ENCODE assay signal across 15 cellular contexts in genomic region chr12:76237086-76237701, GRCh38.
DNase-seq lines count a peak whose midpoint lies in the region; ATAC-seq, FAIRE-seq and TF ChIP-seq lines count a peak whose summit lies in the region.
"Had no signal": no experiment of that assay in that cellular context is flagged by ENCODE, and none has a peak within 500 bp of the region (broad histone marks: within the 10 kb centered on the region; RNA-seq: fewer than 3 reads in every experiment).

No MANE protein-coding gene starts in this region.

- no peaks in the 10 kb centered on the region for H3K9me2 ChIP-seq in HCT116 (ENCODE audit: insufficient read depth)

- H3K9me3 ChIP-seq in HCT116 (ENCODE audit: control insufficient read depth in 1 of 2, insufficient read depth in 1 of 2, low read depth in 1 of 2, low read length in 2 of 2), result no peaks in the 10 kb centered on the region
- H3K9me3 ChIP-seq in RWPE2 (ENCODE audit: severe bottlenecking), result no peaks in the 10 kb centered on the region
- no peaks in the 10 kb centered on the region for H3K9me3 ChIP-seq in endothelial cell of umbilical vein (replicated peaks; ENCODE audit: control insufficient read depth, insufficient read depth, low read length)
- H3K9me3 ChIP-seq: SJCRH30 had no signal

- H3K9me1 ChIP-seq in endothelial cell of umbilical vein (replicated peaks; ENCODE audit: control insufficient read depth, extremely low read depth, insufficient read depth, low read length), result no peaks in the 10 kb centered on the region

- H3K4me3 ChIP-seq in HCT116 (replicated peaks in 1 of 2; ENCODE audit: low read depth in 1 of 2, low read length in 2 of 2) (no peak overlapping the region), RWPE2 (ENCODE audit: severe bottlenecking) (no peak overlapping the region), endothelial cell of umbilical vein (replicated peaks in 1 of 3; ENCODE audit: insufficient read depth in 1 of 3, low read depth in 1 of 3, low read length in 3 of 3) (no peak overlapping the region)
- H3K4me3 ChIP-seq: SJCRH30 had no signal

- no peak overlapping the region for H3K9ac ChIP-seq in HCT116 (ENCODE audit: low read length)
- no peak overlapping the region for H3K9ac ChIP-seq in endothelial cell of umbilical vein (replicated peaks; ENCODE audit: extremely low read depth, insufficient read depth, low read length)
- H3K9ac ChIP-seq: KMS-11 had no signal

- no peak for TF ChIP-seq RAD21 in HCT116 (IDR thresholded peaks at IDR 0.05; ENCODE audit: low read depth)

- H3K4me3 Mint-ChIP-seq in endothelial cell (ENCODE audit: unreplicated experiment), result no peak overlapping the region
- H3K4me3 Mint-ChIP-seq: CD14-positive monocyte had no signal

- TF ChIP-seq CTCF in HCT116 (IDR thresholded peaks at IDR 0.05 in 2 of 3, conservative IDR thresholded peaks at IDR 0.05 in 1 of 3; ENCODE audit: borderline replicate concordance in 1 of 3, insufficient read depth in 1 of 3, low read depth in 2 of 3, low read length in 2 of 3), result no peak
- no peak for TF ChIP-seq CTCF in RWPE2 (IDR thresholded peaks at IDR 0.05; ENCODE audit: poor library complexity, severe bottlenecking)
- TF ChIP-seq CTCF in endothelial cell of umbilical vein (IDR thresholded peaks at IDR 0.05; ENCODE audit: extremely low read depth in 1 of 2, insufficient read depth in 1 of 2, low read depth in 1 of 2, low read length in 2 of 2), result no peak
- TF ChIP-seq CTCF in endothelial cell (IDR thresholded peaks at IDR 0.05; ENCODE audit: unreplicated experiment), result no peak

- CTCF ChIA-PET in HCT116 (lab: Charles Lee), result no interaction called here
- CTCF ChIA-PET in endothelial cell of umbilical vein (lab: Charles Lee), result interaction anchor here (1.0 to 2.5 kb wide), 6 partner anchors 11 to 54 kb away, joined by 3 to 10 read pairs (median 4); no protein-coding TSS in a partner anchor

- ATAC-seq in HCT116 (peak; percentile 36; the same call in 1 of the 2 replicates), RWPE2 (ENCODE audit: low read depth) (peak; percentile 7; the same call in 2 of the 3 replicates), HG02981 (IDR thresholded peaks at IDR 0.05; ENCODE audit: unreplicated experiment) (no peak)

- RAD21 ChIA-PET in HCT116 (lab: Charles Lee; ENCODE audit: low non-redundant PET in 1 of 2, low total read pairs in 2 of 2, uncharacterized antibody in 2 of 2, unreplicated experiment in 2 of 2), result no interaction called here

- H3K9me3 Mint-ChIP-seq in endothelial cell (ENCODE audit: unreplicated experiment), result no peaks in the 10 kb centered on the region

- H3K4me1 Mint-ChIP-seq in endothelial cell (ENCODE audit: unreplicated experiment), result no peaks in the 10 kb centered on the region
- H3K4me1 Mint-ChIP-seq: CD14-positive monocyte had no signal

- no peak overlapping the region for H3K27ac Mint-ChIP-seq in endothelial cell (ENCODE audit: unreplicated experiment)
- H3K27ac Mint-ChIP-seq: CD14-positive monocyte had no signal

- no peak for TF ChIP-seq POLR2A in HCT116 (IDR thresholded peaks at IDR 0.05; ENCODE audit: borderline replicate concordance, extremely low read depth, insufficient read depth, insufficient read length)
- no peak for TF ChIP-seq POLR2A in endothelial cell of umbilical vein (IDR thresholded peaks at IDR 0.05; ENCODE audit: low read depth, low read length)

- H3K79me2 ChIP-seq in HCT116 (ENCODE audit: insufficient read depth, low read length) (no peaks in the 10 kb centered on the region), endothelial cell of umbilical vein (ENCODE audit: control insufficient read depth, insufficient read depth, low read length) (no peaks in the 10 kb centered on the region)

- FAIRE-seq in endothelial cell of umbilical vein (lab: Jason Lieb, UNC) (no peak), RCC 7860 (lab: Jason Lieb, UNC) (no peak)

- no peaks in the 10 kb centered on the region for H3K27me3 ChIP-seq in HCT116 (ENCODE audit: insufficient read depth, low read length)
- no peaks in the 10 kb centered on the region for H3K27me3 ChIP-seq in RWPE2 (ENCODE audit: insufficient read depth, poor library complexity, severe bottlenecking)
- H3K27me3 ChIP-seq in endothelial cell of umbilical vein (ENCODE audit: control insufficient read depth in 2 of 2, insufficient read depth in 2 of 2, low read length in 2 of 2), result no peaks in the 10 kb centered on the region
- H3K27me3 ChIP-seq: SJCRH30 had no signal

- intact Hi-C loops in HCT116 (cut with micrococcal nuclease), result no loop called here
- intact Hi-C loops in endothelial cell of umbilical vein (cut with micrococcal nuclease), result loop anchor here (10.0 kb wide), 1 partner anchor 218 kb away; no protein-coding TSS in a partner anchor

- dilution Hi-C loops in endothelial cell of umbilical vein (cut with MboI; ENCODE audit: extremely low pct_ligation_motif_present, low sequenced_read_pairs), result no loop called here

- H3K4me1 ChIP-seq in HCT116 (ENCODE audit: control insufficient read depth in 1 of 2, insufficient read depth in 2 of 2, low read length in 2 of 2), result peaks cover 7 to 16% of the 10 kb centered on the region in 2 experiments; a peak in 3 of 4 replicates
- H3K4me1 ChIP-seq in RWPE2 (ENCODE audit: insufficient read depth, poor library complexity, severe bottlenecking), result peaks cover 25% of the 10 kb centered on the region
- peaks cover 17% of the 10 kb centered on the region for H3K4me1 ChIP-seq in endothelial cell of umbilical vein (ENCODE audit: control insufficient read depth, extremely low read depth, insufficient read depth, low read length)
- H3K4me1 ChIP-seq: SJCRH30 had no signal

- H3K36me3 ChIP-seq in HCT116 (ENCODE audit: control insufficient read depth in 1 of 2, insufficient read depth in 2 of 2, low read length in 2 of 2), result no peaks in the 10 kb centered on the region
- no peaks in the 10 kb centered on the region for H3K36me3 ChIP-seq in RWPE2 (ENCODE audit: low read depth)
- no peaks in the 10 kb centered on the region for H3K36me3 ChIP-seq in endothelial cell of umbilical vein (ENCODE audit: control insufficient read depth in 2 of 2, extremely low read depth in 1 of 2, insufficient read depth in 2 of 2, low read length in 2 of 2)
- H3K36me3 ChIP-seq: SJCRH30 had no signal

- DNase-seq in HCT116 (ENCODE audit: low read depth, low spot score) (no peak), RWPE2 (ENCODE audit: low spot score) (no peak), endothelial cell of umbilical vein (ENCODE audit: low read depth, low spot score) (no peak), kidney glomerular epithelial cell (lab: John Stamatoyannopoulos, UW) (peak; percentile 70), RCC 7860 (ENCODE audit: low spot score) (no peak), GF-D8 (lab: John Stamatoyannopoulos, UW) (no peak), endothelial cell (ENCODE audit: low spot score) (no peak)
- DNase-seq: NCI-H1048, NCI-H146, NCI-H2081, NCI-H524, SJCRH30 had no signal

- POLR2A ChIA-PET in HCT116 (lab: Charles Lee), result no interaction called here
- POLR2A ChIA-PET in endothelial cell of umbilical vein (lab: Charles Lee), result no interaction called here

- H3K36me3 Mint-ChIP-seq in endothelial cell (ENCODE audit: low read depth, unreplicated experiment), result no peaks in the 10 kb centered on the region
- H3K36me3 Mint-ChIP-seq: CD14-positive monocyte had no signal

- no peaks in the 10 kb centered on the region for H3K27me3 Mint-ChIP-seq in endothelial cell (ENCODE audit: unreplicated experiment)

- H4K20me1 ChIP-seq in HCT116 (ENCODE audit: insufficient read depth), result no peaks in the 10 kb centered on the region
- no peaks in the 10 kb centered on the region for H4K20me1 ChIP-seq in endothelial cell of umbilical vein (replicated peaks; ENCODE audit: control insufficient read depth, extremely low read depth, insufficient read depth, low read length)

- BruUV-seq in HCT116 (replicated peaks; lab: Mats Ljungman, UMichigan) (no TSS peak), endothelial cell of umbilical vein (replicated peaks; lab: Mats Ljungman, UMichigan) (TSS peak; percentile 100)

- H2AFZ ChIP-seq in HCT116 (ENCODE audit: low read depth, low read length, poor library complexity, severe bottlenecking) (peak overlapping the region; percentile 45), endothelial cell of umbilical vein (ENCODE audit: low read depth, low read length) (peak overlapping the region; percentile 6)

- H3K4me2 ChIP-seq in HCT116 (ENCODE audit: low read length) (peak overlapping the region; percentile 53), endothelial cell of umbilical vein (ENCODE audit: insufficient read depth, low read length) (peak overlapping the region; percentile 83)
- H3K4me2 ChIP-seq: KMS-11 had no signal

- H3K27ac ChIP-seq in HCT116 (ENCODE audit: low read depth, low read length) (no peak overlapping the region), RWPE2 (ENCODE audit: poor library complexity, severe bottlenecking) (peak overlapping the region; percentile 91), endothelial cell of umbilical vein (ENCODE audit: insufficient read depth, low read depth, low read length) (peak overlapping the region; percentile 72)
- H3K27ac ChIP-seq: KMS-11, SJCRH30 had no signal

TF ChIP-seq in endothelial cell of umbilical vein, 7 proteins besides CTCF, POLR2A, EP300 and RAD21:
- no peak for TF ChIP-seq POLR2AphosphoS5 (IDR thresholded peaks at IDR 0.05; ENCODE audit: insufficient read depth, low read depth, low read length)
- no peak for TF ChIP-seq EZH2 (IDR thresholded peaks at IDR 0.05; ENCODE audit: borderline replicate concordance, low read depth, low read length, severe bottlenecking)
- TF ChIP-seq JUN (IDR thresholded peaks at IDR 0.05; ENCODE audit: borderline replicate concordance, insufficient read depth, insufficient read length, low read depth), result no peak
- TF ChIP-seq MYC (IDR thresholded peaks at IDR 0.05; ENCODE audit: low read depth, low read length), result no peak
- no peak for TF ChIP-seq GATA2 (IDR thresholded peaks at IDR 0.05; ENCODE audit: insufficient read depth, insufficient read length, low read depth, low read length)
- no peak for TF ChIP-seq FOS (IDR thresholded peaks at IDR 0.05; ENCODE audit: borderline replicate concordance, insufficient read depth, low read length)
- no peak for TF ChIP-seq MAX (IDR thresholded peaks at IDR 0.05; ENCODE audit: insufficient read depth, insufficient read length)
TF ChIP-seq in endothelial cell of umbilical vein: peak in this region for 0.
